ENCODE assay signal across 28 cellular contexts in genomic region chr10:132687181-132687892, GRCh38.
DNase-seq lines count a peak whose midpoint lies in the region; ATAC-seq and TF ChIP-seq lines count a peak whose summit lies in the region.
"Had no signal": no experiment of that assay in that cellular context is flagged by ENCODE, and none has a peak within 500 bp of the region (broad histone marks: within the 10 kb centered on the region; RNA-seq: fewer than 3 reads in every experiment).

No MANE protein-coding gene starts in this region.

- TF ChIP-seq CTCF in right atrium auricular region (IDR thresholded peaks at IDR 0.05) (no peak), neural crest cell (conservative IDR thresholded peaks at IDR 0.05) (no peak), tibial artery (IDR thresholded peaks at IDR 0.05) (no peak)

- H3K36me3 ChIP-seq in right atrium auricular region (peaks cover 13% of the 10 kb centered on the region), tibial artery (peaks cover 15 to 27% (median 16%) of the 10 kb centered on the region in 3 donors)
- H3K36me3 ChIP-seq: SJCRH30 had no signal

- intact Hi-C loops in Right ventricle myocardium inferior (cut with DNase I): no loop called here
- intact Hi-C loops in head of caudate nucleus (cut with DNase I): no loop called here
- intact Hi-C loops in tibial artery (cut with DNase I; ENCODE audit: low total_unique reads): no loop called here

- H3K9me3 ChIP-seq in right atrium auricular region (no peaks in the 10 kb centered on the region), tibial artery (no peaks in the 10 kb centered on the region)
- H3K9me3 ChIP-seq: SJCRH30, upper lobe of left lung had no signal

- H3K4me3 ChIP-seq in right atrium auricular region (no peak overlapping the region), tibial artery (no peak overlapping the region)
- H3K4me3 ChIP-seq: SJCRH30, skin epidermis, upper lobe of left lung had no signal

- H3K4me3 Mint-ChIP-seq in neural crest cell: no peak overlapping the region
- H3K4me3 Mint-ChIP-seq: activated naive CD8-positive, alpha-beta T cell; B cell; naive B cell had no signal

- peaks cover 9% of the 10 kb centered on the region for H3K4me1 Mint-ChIP-seq in neural crest cell

- peaks cover 16% of the 10 kb centered on the region for H3K36me3 Mint-ChIP-seq in neural crest cell (ENCODE audit: low read depth)

- H3K27me3 ChIP-seq in right atrium auricular region (no peaks in the 10 kb centered on the region), tibial artery (no peaks in the 10 kb centered on the region)
- H3K27me3 ChIP-seq: SJCRH30, upper lobe of left lung had no signal

- H3K9me3 Mint-ChIP-seq in neural crest cell: peaks cover 2% of the 10 kb centered on the region

- peaks cover 9% of the 10 kb centered on the region for H3K27me3 Mint-ChIP-seq in neural crest cell (ENCODE audit: low read depth)
- H3K27me3 Mint-ChIP-seq: activated naive CD8-positive, alpha-beta T cell; B cell; naive B cell had no signal

- no peak for ATAC-seq in Right ventricle myocardium inferior
- ATAC-seq in GM19455 (IDR thresholded peaks at IDR 0.05; ENCODE audit: unreplicated experiment): no peak
- ATAC-seq: esophagus mucosa, PC-3 had no signal

- H3K4me1 ChIP-seq in right atrium auricular region (peaks cover 0 to 28% of the 10 kb centered on the region in 2 donors), tibial artery (peaks cover 0 to 5% (median 2%) of the 10 kb centered on the region in 4 donors)
- H3K4me1 ChIP-seq: parathyroid adenoma, SJCRH30 had no signal

- peak; percentile 28 for DNase-seq in Right ventricle myocardium inferior (ENCODE audit: missing footprints)
- DNase-seq in right atrium auricular region (ENCODE audit: low spot score): no peak
- peak in 24 of 42 donors; percentile 13 to 71 (median 54) for DNase-seq in head of caudate nucleus
- no peak for DNase-seq in neural crest cell (ENCODE audit: low read depth, low spot score)
- DNase-seq in tibial artery: peak; percentile 11 to 55
- no peak for DNase-seq in foreskin melanocyte
- no peak for DNase-seq in NCI-H345 treated with DMSO at 0.1 percent for 48 hours (lab: John Stamatoyannopoulos, UW; ENCODE audit: unreplicated experiment)
- DNase-seq: activated CD4-positive, alpha-beta T cell treated with anti-CD3 and anti-CD28 coated beads for 4 hours; cerebellar nuclear complex; effector CD8-positive, alpha-beta T cell; GF-D8; Kasumi-1; mesendoderm; naive B cell; NCI-H1092 treated with DMSO at 0.1 percent for 48 hours; NCI-H2029; NCI-H226; PC-3; SJCRH30; stimulated activated CD4-positive, alpha-beta T cell treated with anti-CD3 and anti-CD28 coated beads, Interleukin-4, amount 100 ng/mL, for 1 hour; stimulated activated naive CD4-positive, alpha-beta T cell treated with Interleukin-2 at 50 U/mL for 16 hours had no signal

- no peak overlapping the region for H3K27ac ChIP-seq in right atrium auricular region
- H3K27ac ChIP-seq in tibial artery: no peak overlapping the region
- H3K27ac ChIP-seq: parathyroid adenoma, SJCRH30, skin epidermis, upper lobe of left lung had no signal

- H3K27ac Mint-ChIP-seq in neural crest cell (ENCODE audit: unreplicated experiment): peak overlapping the region; percentile 19
- H3K27ac Mint-ChIP-seq: activated naive CD8-positive, alpha-beta T cell; B cell had no signal

Comparison
In these comparisons a context has a peak if more than half of its experiments do, and no peak if none do; other contexts are left out.
1. DNase-seq: peak in Right ventricle myocardium inferior (single experiment), head of caudate nucleus (24 of 42) and tibial artery (2 of 2); none in right atrium auricular region (single experiment), neural crest cell (single experiment), foreskin melanocyte (single experiment) and NCI-H345 treated with DMSO at 0.1 percent for 48 hours (single experiment).